Comparison of ENCODE assay signal across 1 cellular context in the genomic region with DNA sequence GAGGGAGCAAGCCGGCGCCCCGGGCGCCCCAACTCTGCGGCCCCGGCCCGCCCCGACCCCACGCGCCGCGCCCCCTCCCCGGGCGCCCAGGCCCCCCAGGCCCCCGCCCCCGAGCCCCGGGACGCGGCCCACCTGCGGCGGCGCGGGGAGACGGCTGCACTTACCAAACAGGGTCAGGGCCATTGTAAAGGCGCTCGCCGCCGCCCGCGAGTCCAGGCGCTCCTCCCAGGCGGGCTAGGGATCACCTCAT.
TF ChIP-seq lines count a peak whose summit lies in the region.

No MANE protein-coding gene starts in this region.

TF ChIP-seq in HEK293, 187 proteins besides CTCF, POLR2A, EP300 and RAD21 (continued from another document):
- TF ChIP-seq REST (tag by site-specific recombination; IDR thresholded peaks at IDR 0.05): no peak
- TF ChIP-seq ZNF155 (tag by site-specific recombination; IDR thresholded peaks at IDR 0.05): no peak
- no peak for TF ChIP-seq ZNF777 (tag by site-specific recombination; IDR thresholded peaks at IDR 0.05; ENCODE audit: borderline replicate concordance)
